17 cellular contexts compared by ENCODE assay signal in the genomic region with DNA sequence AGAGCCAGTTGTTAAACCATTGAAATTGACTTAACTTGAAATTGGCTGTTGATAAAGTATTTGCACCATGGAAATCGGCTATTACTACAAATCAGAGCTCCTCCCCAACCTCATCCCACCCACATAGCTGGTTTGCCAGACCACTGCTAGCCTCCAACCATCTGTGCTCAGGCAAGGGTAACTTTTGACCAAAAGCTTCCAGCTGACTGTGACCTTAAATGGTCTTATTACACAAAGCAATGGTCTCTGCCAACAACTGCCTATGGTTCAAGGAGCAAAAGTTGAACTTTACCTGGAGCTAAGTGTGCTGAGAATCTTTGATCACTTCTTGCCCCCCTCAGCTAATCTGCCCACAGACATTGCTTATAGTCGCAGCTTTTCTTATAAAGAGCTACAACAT. TPM values are rescaled to one million over a fixed set of nuclear protein-coding genes. Genes with fewer than 3 reads are reported as not detected.
DNase-seq lines count a peak whose midpoint lies in the region; ATAC-seq, FAIRE-seq and TF ChIP-seq lines count a peak whose summit lies in the region.
"Had no signal": no experiment of that assay in that cellular context is flagged by ENCODE, and none has a peak within 500 bp of the region (broad histone marks: within the 10 kb centered on the region; RNA-seq: fewer than 3 reads in every experiment).

No MANE protein-coding gene starts in this region.

- DNase-seq in Right ventricle myocardium superior: no peak
- no peak for DNase-seq in Right ventricle myocardium inferior (ENCODE audit: missing footprints)
- no peak for DNase-seq in GM12891 (ENCODE audit: insufficient read length, low spot score)
- DNase-seq in esophagus muscularis mucosa (ENCODE audit: extremely low spot score): peak; percentile 78
- no peak for DNase-seq in NCI-H1048 (lab: John Stamatoyannopoulos, UW)
- DNase-seq: AML-193; C1 segment of cervical spinal cord; Calu3; CD4-positive, alpha-beta T cell; DMS79; GOT3 had no signal

- no peak for TF ChIP-seq POLR2A in GM12891 (IDR thresholded peaks at IDR 0.05; ENCODE audit: low read depth, low read length)
- TF ChIP-seq POLR2A in esophagus muscularis mucosa (IDR thresholded peaks at IDR 0.05; ENCODE audit: low read depth): no peak

- ATAC-seq in Right ventricle myocardium superior (ENCODE audit: poor library complexity) (peak; percentile 36), Right ventricle myocardium inferior (no peak), esophagus mucosa (no peak), HG02970 (IDR thresholded peaks at IDR 0.05; ENCODE audit: low FRiP score, unreplicated experiment) (no peak)
- ATAC-seq: GM12878 had no signal

- peaks cover 0 to 9% (median 7%) of the 10 kb centered on the region in 4 donors for H3K4me1 ChIP-seq in esophagus muscularis mucosa
- peaks cover 10% of the 10 kb centered on the region for H3K4me1 ChIP-seq in parathyroid adenoma
- H3K4me1 ChIP-seq: HAP-1 had no signal

- H3K4me2 ChIP-seq in parathyroid adenoma (ENCODE audit: low read length): no peak overlapping the region

- H3K9me3 ChIP-seq in esophagus muscularis mucosa: no peaks in the 10 kb centered on the region
- H3K9me3 ChIP-seq in parathyroid adenoma (ENCODE audit: control insufficient read depth, low read length): no peaks in the 10 kb centered on the region
- H3K9me3 ChIP-seq: HAP-1 had no signal

- H3K27me3 ChIP-seq in esophagus muscularis mucosa (no peaks in the 10 kb centered on the region), parathyroid adenoma (ENCODE audit: control insufficient read depth, insufficient read depth, low read length) (no peaks in the 10 kb centered on the region)

- H3K36me3 ChIP-seq in esophagus muscularis mucosa (no peaks in the 10 kb centered on the region), parathyroid adenoma (ENCODE audit: control insufficient read depth, insufficient read depth, low read length) (no peaks in the 10 kb centered on the region)
- H3K36me3 ChIP-seq: HAP-1 had no signal

- 63% methylated on average over 2 of the region's 2 CpGs for WGBS in esophagus muscularis mucosa

- no peak for TF ChIP-seq CTCF in esophagus muscularis mucosa (IDR thresholded peaks at IDR 0.05)
- TF ChIP-seq CTCF in parathyroid adenoma (IDR thresholded peaks at IDR 0.05): no peak

- H3K9ac ChIP-seq in parathyroid adenoma: no peak overlapping the region

- H3K79me2 ChIP-seq in parathyroid adenoma: no peaks in the 10 kb centered on the region

- FAIRE-seq in GM12891 (lab: Jason Lieb, UNC): peak; percentile 13
- FAIRE-seq: GM12878 had no signal

- H3K4me3 ChIP-seq in esophagus muscularis mucosa (no peak overlapping the region), parathyroid adenoma (ENCODE audit: low read depth, low read length) (no peak overlapping the region)
- H3K4me3 ChIP-seq: GM12878, HAP-1 had no signal

- H3K27ac ChIP-seq in esophagus muscularis mucosa (replicated peaks in 1 of 4): no peak overlapping the region
- no peak overlapping the region for H3K27ac ChIP-seq in parathyroid adenoma
- H3K27ac ChIP-seq: 22Rv1 had no signal

- peak overlapping the region; percentile 20 for H2AFZ ChIP-seq in parathyroid adenoma

- intact Hi-C loops in Right ventricle myocardium superior (cut with DNase I): no loop called here
- intact Hi-C loops in Right ventricle myocardium inferior (cut with DNase I): no loop called here
- intact Hi-C loops in esophagus muscularis mucosa (cut with DNase I): no loop called here

- TF ChIP-seq EP300 in esophagus muscularis mucosa (IDR thresholded peaks at IDR 0.05): no peak

TF ChIP-seq in GM12891, 5 proteins besides CTCF, POLR2A, EP300 and RAD21:
- TF ChIP-seq POU2F2 (IDR thresholded peaks at IDR 0.05; ENCODE audit: low read depth, low read length) (no peak), SPI1 (IDR thresholded peaks at IDR 0.05; ENCODE audit: low read depth, low read length) (no peak), POLR2AphosphoS5 (IDR thresholded peaks at IDR 0.05; ENCODE audit: low read depth, low read length) (no peak), TAF1 (IDR thresholded peaks at IDR 0.05; ENCODE audit: low read depth, low read length) (no peak), PAX5 (IDR thresholded peaks at IDR 0.05; ENCODE audit: insufficient read depth, low read length, severe bottlenecking) (no peak)

RNA-seq across cellular contexts. Expression of a gene that starts 48.5 kb away (rescaled TPM):
- total RNA-seq in Right ventricle myocardium superior: 63.0 TPM
- 63.1 TPM for total RNA-seq in Right ventricle myocardium inferior
- polyA plus RNA-seq in GM12891 (2012; ENCODE audit: low read depth, missing spikeins): 2.6 TPM
- 10 to 100 TPM in 3 of 4 donors, 1 to 10 TPM in 1; 4.2 to 25.3 (median 12.3) TPM for total RNA-seq in esophagus muscularis mucosa
- 0.04 TPM for total RNA-seq in esophagus mucosa
